Comparison of ENCODE assay signal across 1 cellular context in genomic region chr2:202418511-202418910, GRCh38.
A peak's percentile ranks its signal among the peaks of the same experiment; 100 is the strongest.
TF ChIP-seq lines count a peak whose summit lies in the region.

No MANE protein-coding gene starts in this region.

TF ChIP-seq in K562, 482 proteins besides CTCF, POLR2A, EP300 and RAD21:
- TF ChIP-seq DPF2 (IDR thresholded peaks at IDR 0.05) = peak; percentile 54; the same call in 1 of the 2 replicates
- TF ChIP-seq TEAD4 (IDR thresholded peaks at IDR 0.05; ENCODE audit: low read length) = 0 out of 2 replicates have a peak, but pooled peaks have one; percentile 34
- no peak for TF ChIP-seq TEAD4 (CRISPR knock-in tag; IDR thresholded peaks at IDR 0.05; ENCODE audit: borderline replicate concordance)
- TF ChIP-seq NR2C1 (IDR thresholded peaks at IDR 0.05) = no peak
- TF ChIP-seq NR2C1 (tag; IDR thresholded peaks at IDR 0.05) = no peak
- no peak for TF ChIP-seq MXI1 (IDR thresholded peaks at IDR 0.05; ENCODE audit: low read depth, low read length)
- no peak for TF ChIP-seq RBM15 (IDR thresholded peaks at IDR 0.05; ENCODE audit: insufficient read depth, low read length)
- TF ChIP-seq, protein P1, sequence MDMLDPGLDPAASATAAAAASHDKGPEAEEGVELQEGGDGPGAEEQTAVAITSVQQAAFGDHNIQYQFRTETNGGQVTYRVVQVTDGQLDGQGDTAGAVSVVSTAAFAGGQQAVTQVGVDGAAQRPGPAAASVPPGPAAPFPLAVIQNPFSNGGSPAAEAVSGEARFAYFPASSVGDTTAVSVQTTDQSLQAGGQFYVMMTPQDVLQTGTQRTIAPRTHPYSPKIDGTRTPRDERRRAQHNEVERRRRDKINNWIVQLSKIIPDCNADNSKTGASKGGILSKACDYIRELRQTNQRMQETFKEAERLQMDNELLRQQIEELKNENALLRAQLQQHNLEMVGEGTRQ (CRISPR knock-in tag; IDR thresholded peaks at IDR 0.05) = no peak
- TF ChIP-seq SRSF1 (IDR thresholded peaks at IDR 0.05; ENCODE audit: low read depth, low read length) = no peak
- peak; percentile 51; the same call in 1 of the 2 replicates for TF ChIP-seq SMARCA4 (IDR thresholded peaks at IDR 0.05)
- no peak for TF ChIP-seq SLC30A9 (CRISPR knock-in tag; IDR thresholded peaks at IDR 0.05)
- TF ChIP-seq CBFA2T3 (IDR thresholded peaks at IDR 0.05) = peak; percentile 64
- TF ChIP-seq ZNF696 (CRISPR knock-in tag; conservative IDR thresholded peaks at IDR 0.05) = no peak
- 0 out of 4 replicates have a peak, but pooled peaks of 1 of the 2 experiments have one; percentile 20 for TF ChIP-seq RCOR1 (IDR thresholded peaks at IDR 0.05; ENCODE audit: borderline replicate concordance in 1 of 2, low read depth in 2 of 2, low read length in 2 of 2)
- no peak for TF ChIP-seq GATA2 (CRISPR knock-in tag; IDR thresholded peaks at IDR 0.05)
- TF ChIP-seq CBFA2T2 (conservative IDR thresholded peaks at IDR 0.05) = 0 out of 2 replicates have a peak, but pooled peaks have one; percentile 21
- TF ChIP-seq ZNF445 (CRISPR knock-in tag; IDR thresholded peaks at IDR 0.05; ENCODE audit: low read depth) = no peak
- TF ChIP-seq DNMT1 (IDR thresholded peaks at IDR 0.05) = no peak
- TF ChIP-seq ARID1B (IDR thresholded peaks at IDR 0.05) = peak; percentile 66; the same call in 1 of the 2 replicates
- no peak for TF ChIP-seq TSHZ1 (CRISPR knock-in tag; IDR thresholded peaks at IDR 0.05)
- TF ChIP-seq ZFPM2 (CRISPR knock-in tag; IDR thresholded peaks at IDR 0.05) = no peak
- no peak for TF ChIP-seq PCBP1 (IDR thresholded peaks at IDR 0.05; ENCODE audit: low read depth, low read length, poor library complexity, severe bottlenecking)
- no peak for TF ChIP-seq OTX1 (CRISPR knock-in tag; IDR thresholded peaks at IDR 0.05)
- TF ChIP-seq TAL1 (IDR thresholded peaks at IDR 0.05) = peak; percentile 47; the same call in 1 of the 2 replicates
